21 cellular contexts compared by ENCODE assay signal in genomic region chr10:131758062-131758941, GRCh38.
DNase-seq lines count a peak whose midpoint lies in the region; ATAC-seq lines count a peak whose summit lies in the region.
"Had no signal": no experiment of that assay in that cellular context is flagged by ENCODE, and none has a peak within 500 bp of the region (broad histone marks: within the 10 kb centered on the region; RNA-seq: fewer than 3 reads in every experiment).

No MANE protein-coding gene starts in this region.

- no peak overlapping the region for H3K18ac ChIP-seq in trophoblast cell (ENCODE audit: low read length)

- no peak overlapping the region for H2AFZ ChIP-seq in trophoblast cell (ENCODE audit: insufficient read depth, low read length, poor library complexity)

- H3K4ac ChIP-seq in trophoblast cell (ENCODE audit: low read depth, low read length) = no peak overlapping the region

- no peak overlapping the region for H3K14ac ChIP-seq in trophoblast cell (ENCODE audit: low read length)

- H3K4me2 ChIP-seq in trophoblast cell (ENCODE audit: low read length) = no peak overlapping the region

- no peak overlapping the region for H2AK5ac ChIP-seq in trophoblast cell (ENCODE audit: low read length)

- WGBS in ectodermal cell, 2 experiments = 71% methylated on average over 18 of the region's 18 CpGs
- WGBS in trophoblast cell (ENCODE audit: extremely low coverage, insufficient coverage, insufficient read length) = no CpG with 5 or more reads among the region's 18 CpGs

- H2BK12ac ChIP-seq in trophoblast cell (ENCODE audit: low read length) = no peak overlapping the region

- ATAC-seq in HG03108 (IDR thresholded peaks at IDR 0.05; ENCODE audit: unreplicated experiment) (no peak), GM18870 (IDR thresholded peaks at IDR 0.05; ENCODE audit: unreplicated experiment) (no peak)
- ATAC-seq: activated CD8-positive, alpha-beta memory T cell treated with anti-CD3 and anti-CD28 coated beads, Interleukin-2, amount 10 ng/mL, durations not matched to agents 7 days and 5 days; left colon had no signal

- peak overlapping the region; percentile 13 for H3K23ac ChIP-seq in trophoblast cell (ENCODE audit: low read length)

- H3K9ac ChIP-seq in trophoblast cell (ENCODE audit: low read length) = no peak overlapping the region

- no peak overlapping the region for H2BK120ac ChIP-seq in trophoblast cell (ENCODE audit: insufficient read depth, low read length, poor library complexity)

- H3K4me3 ChIP-seq in ectodermal cell (ENCODE audit: insufficient read depth, low read depth, low read length) (no peak overlapping the region), trophoblast cell (ENCODE audit: low read depth, low read length) (peak overlapping the region; percentile 2)
- H3K4me3 ChIP-seq: colonic mucosa, right atrium auricular region had no signal

- H3K79me2 ChIP-seq in trophoblast cell (ENCODE audit: control insufficient read depth, insufficient read depth, low read length, poor library complexity) = no peaks in the 10 kb centered on the region

- H3K27ac ChIP-seq in ectodermal cell (ENCODE audit: insufficient read depth, low read depth, low read length, poor library complexity, severe bottlenecking) (peak overlapping the region; percentile 11), trophoblast cell (ENCODE audit: low read depth, low read length) (no peak overlapping the region)
- H3K27ac ChIP-seq: colonic mucosa, neutrophil, right atrium auricular region, RWPE1 had no signal

- H3K36me3 ChIP-seq in ectodermal cell (ENCODE audit: control insufficient read depth, insufficient read depth, low read length) = no peaks in the 10 kb centered on the region
- no peaks in the 10 kb centered on the region for H3K36me3 ChIP-seq in trophoblast cell (ENCODE audit: control insufficient read depth in 1 of 2, insufficient read depth in 2 of 2, low read length in 2 of 2)
- H3K36me3 ChIP-seq: colonic mucosa, neutrophil, right atrium auricular region had no signal

- H4K91ac ChIP-seq in trophoblast cell (ENCODE audit: low read depth, low read length) = no peak overlapping the region

- no peaks in the 10 kb centered on the region for H3K27me3 ChIP-seq in ectodermal cell (ENCODE audit: control insufficient read depth, insufficient read depth, low read length, poor library complexity, severe bottlenecking)
- no peaks in the 10 kb centered on the region for H3K27me3 ChIP-seq in trophoblast cell (ENCODE audit: insufficient read depth, low read length)
- H3K27me3 ChIP-seq: colonic mucosa, neutrophil, right atrium auricular region had no signal

- no peaks in the 10 kb centered on the region for H3K9me3 ChIP-seq in ectodermal cell (ENCODE audit: control insufficient read depth, low read length)
- peaks cover 6% of the 10 kb centered on the region for H3K9me3 ChIP-seq in trophoblast cell (ENCODE audit: insufficient read depth, low read depth, low read length)
- H3K9me3 ChIP-seq: colonic mucosa, neutrophil, right atrium auricular region had no signal

- DNase-seq in COLO668 (lab: John Stamatoyannopoulos, UW; ENCODE audit: unreplicated experiment) = peak; percentile 11
- DNase-seq in NAMALWA (ENCODE audit: low spot score) = peak; percentile 43
- DNase-seq in trophoblast cell = no peak
- DNase-seq in stimulated activated naive CD4-positive, alpha-beta T cell treated with Interleukin-2 at 50 U/mL for 16 hours (lab: John Stamatoyannopoulos, UW) = no peak
- no peak for DNase-seq in GOT3 (lab: John Stamatoyannopoulos, UW)
- DNase-seq: activated CD4-positive, alpha-beta T cell treated with anti-CD3 and anti-CD28 coated beads for 48 hours; activated CD8-positive, alpha-beta memory T cell treated with anti-CD3 and anti-CD28 coated beads, Interleukin-2, amount 10 ng/mL, durations not matched to agents 7 days and 5 days; CD4-positive, CD25-positive, alpha-beta regulatory T cell; colonic mucosa; left colon; midbrain; MV-4-11; NCI-H2029; NCI-H69; substantia nigra had no signal

- H4K12ac ChIP-seq in trophoblast cell (ENCODE audit: low read depth, low read length) = no peak overlapping the region

- H3K4me1 ChIP-seq in ectodermal cell (ENCODE audit: control insufficient read depth, insufficient read depth, low read length) (peaks cover 40% of the 10 kb centered on the region), trophoblast cell (ENCODE audit: control insufficient read depth in 1 of 2, insufficient read depth in 2 of 2, low read length in 2 of 2) (no peaks in the 10 kb centered on the region)
- H3K4me1 ChIP-seq: colonic mucosa, right atrium auricular region had no signal

- H3K79me1 ChIP-seq in trophoblast cell (ENCODE audit: low read length) = no peaks in the 10 kb centered on the region

- no peak overlapping the region for H4K8ac ChIP-seq in trophoblast cell (ENCODE audit: low read depth, low read length)

- H2BK5ac ChIP-seq in trophoblast cell (ENCODE audit: low read depth, low read length, poor library complexity) = no peak overlapping the region

Comparison
In these comparisons a context has a peak if more than half of its experiments do, and no peak if none do; other contexts are left out.
1. DNase-seq: peak in COLO668 (single experiment) and NAMALWA (single experiment); none in trophoblast cell (0 of 2), stimulated activated naive CD4-positive, alpha-beta T cell treated with Interleukin-2 at 50 U/mL for 16 hours (single experiment) and GOT3 (single experiment).